8 cellular contexts compared by ENCODE assay signal in the genomic region with DNA sequence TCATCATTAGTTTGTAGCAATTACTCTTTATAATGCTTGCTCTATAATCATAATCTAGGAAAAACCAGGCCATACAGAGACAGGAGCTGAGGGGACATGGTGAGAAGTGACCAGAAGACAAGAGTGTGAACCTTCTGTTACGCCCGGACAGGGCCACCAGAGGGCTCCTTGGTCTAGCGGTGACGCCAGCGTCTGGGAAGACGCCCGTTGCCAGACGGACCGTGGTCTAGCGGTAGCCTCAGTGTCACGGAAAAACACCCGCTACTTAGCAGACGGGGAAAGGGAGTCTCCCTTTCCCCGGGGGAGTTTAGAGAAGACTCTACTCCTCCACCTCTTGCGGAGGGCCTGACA. TPM values are rescaled to one million over a fixed set of nuclear protein-coding genes. Genes with fewer than 3 reads are reported as not detected.
DNase-seq lines count a peak whose midpoint lies in the region.
"Not testable (repeated sequence)": the region's sequence is repeated elsewhere in the genome, so short reads cannot be mapped to it uniquely, and the experiment has no call there.

No MANE protein-coding gene starts in this region.

- not testable (repeated sequence) for H3K27me3 Mint-ChIP-seq in activated naive CD8-positive, alpha-beta T cell

- H3K9me3 Mint-ChIP-seq in activated naive CD8-positive, alpha-beta T cell (ENCODE audit: low read depth) = not testable (repeated sequence)

- H4K20me1 ChIP-seq in BLaER1 treated with 17β-estradiol and CSF1 and Interleukin-3, amounts not matched to agents 10 nM and 100 nM = peaks cover 0 to 25% (median 11%) of the 10 kb centered on the region in 11 experiments; a peak in 12 of 22 replicates

- not testable (repeated sequence) for H3K36me3 Mint-ChIP-seq in activated naive CD8-positive, alpha-beta T cell

- DNase-seq in H4 (ENCODE audit: low spot score) (peak; percentile 43), NCI-H2029 (lab: John Stamatoyannopoulos, UW) (peak; percentile 28), SK-N-DZ (ENCODE audit: low spot score) (peak; percentile 84), fibroblast of peridontal ligament (ENCODE audit: extremely low read depth) (peak; percentile 48), midbrain (lab: John Stamatoyannopoulos, UW) (peak; percentile 38)
- DNase-seq in stimulated activated CD8-positive, alpha-beta memory T cell treated with anti-CD3 and anti-CD28 coated beads, Interleukin-4, amount 100 ng/mL, for 48 hours = peak; percentile 65

- peak overlapping the region in 8 of 11 experiments; percentile 11 to 88 (median 68); a peak in 11 of 22 replicates for H3K27ac ChIP-seq in BLaER1 treated with 17β-estradiol and CSF1 and Interleukin-3, amounts not matched to agents 10 nM and 100 nM

- peak overlapping the region in 3 of 10 experiments; percentile 19 to 35 (median 20); a peak in 1 of 20 replicates for H3K4me3 ChIP-seq in BLaER1 treated with 17β-estradiol and CSF1 and Interleukin-3, amounts not matched to agents 10 nM and 100 nM

- peak overlapping the region; percentile 53 for H3K4me3 Mint-ChIP-seq in activated naive CD8-positive, alpha-beta T cell

- H3K9me3 ChIP-seq in BLaER1 treated with 17β-estradiol and CSF1 and Interleukin-3, amounts not matched to agents 10 nM and 100 nM (replicated peaks in 1 of 11) = not testable (repeated sequence)

- not testable (repeated sequence) for H3K27ac Mint-ChIP-seq in activated naive CD8-positive, alpha-beta T cell

- peaks cover 57 to 68% (median 63%) of the 10 kb centered on the region in 10 experiments for H3K4me1 ChIP-seq in BLaER1 treated with 17β-estradiol and CSF1 and Interleukin-3, amounts not matched to agents 10 nM and 100 nM

- not testable (repeated sequence) for H3K36me3 ChIP-seq in BLaER1 treated with 17β-estradiol and CSF1 and Interleukin-3, amounts not matched to agents 10 nM and 100 nM

- peak overlapping the region in 4 of 11 experiments; percentile 16 to 75 (median 65); a peak in 6 of 22 replicates for H3K9ac ChIP-seq in BLaER1 treated with 17β-estradiol and CSF1 and Interleukin-3, amounts not matched to agents 10 nM and 100 nM

- H3K4me1 Mint-ChIP-seq in activated naive CD8-positive, alpha-beta T cell (ENCODE audit: low read depth) = peaks cover 24% of the 10 kb centered on the region

- H3K4me2 ChIP-seq in BLaER1 treated with 17β-estradiol and CSF1 and Interleukin-3, amounts not matched to agents 10 nM and 100 nM = peak overlapping the region; percentile 46 to 94 (median 83)

- not testable (repeated sequence) for H3K27me3 ChIP-seq in BLaER1 treated with 17β-estradiol and CSF1 and Interleukin-3, amounts not matched to agents 10 nM and 100 nM

RNA-seq across cellular contexts. Expression of a gene that starts 12.0 kb away (rescaled TPM):
- 10.3 and 11.7 TPM in 2 replicates for total RNA-seq in H4 (2014; rRNA removed; shearing (Covaris generic))
- polyA plus RNA-seq in SK-N-DZ (2014; cell fraction: cytosol; rRNA removed) = 17.7 and 18.7 TPM in 2 replicates
- polyA plus RNA-seq in SK-N-DZ (2014; cell fraction: nucleus; rRNA removed) = 12.5 and 14.3 TPM in 2 replicates

RNA-seq across cellular contexts. Expression of a gene that starts 52.6 kb away (rescaled TPM):
- total RNA-seq in H4 (2014; rRNA removed; shearing (Covaris generic)) = 14.7 and 16.9 TPM in 2 replicates
- 66.0 and 80.4 TPM in 2 replicates for polyA plus RNA-seq in SK-N-DZ (2014; cell fraction: cytosol; rRNA removed)
- 235 and 328 TPM in 2 replicates for polyA plus RNA-seq in SK-N-DZ (2014; cell fraction: nucleus; rRNA removed)

RNA-seq across cellular contexts. Expression of a gene that starts 56.8 kb away (rescaled TPM):
- not detected in 2 replicates for total RNA-seq in H4 (2014; rRNA removed; shearing (Covaris generic))
- 0.80 and 4.1 TPM in 2 replicates for polyA plus RNA-seq in SK-N-DZ (2014; cell fraction: cytosol; rRNA removed)
- polyA plus RNA-seq in SK-N-DZ (2014; cell fraction: nucleus; rRNA removed) = 27.0 and 28.9 TPM in 2 replicates

Comparison
In these comparisons a context has a peak if more than half of its experiments do, and no peak if none do; other contexts are left out.
1. DNase-seq: peak in every context shown above with its lines; median percentile 84 in SK-N-DZ; 65 in stimulated activated CD8-positive, alpha-beta memory T cell treated with anti-CD3 and anti-CD28 coated beads, Interleukin-4, amount 100 ng/mL, for 48 hours; 48 in fibroblast of peridontal ligament; 43 in H4; 38 in midbrain; 28 in NCI-H2029.